ENCODE assay signal across 13 cellular contexts in the genomic region with DNA sequence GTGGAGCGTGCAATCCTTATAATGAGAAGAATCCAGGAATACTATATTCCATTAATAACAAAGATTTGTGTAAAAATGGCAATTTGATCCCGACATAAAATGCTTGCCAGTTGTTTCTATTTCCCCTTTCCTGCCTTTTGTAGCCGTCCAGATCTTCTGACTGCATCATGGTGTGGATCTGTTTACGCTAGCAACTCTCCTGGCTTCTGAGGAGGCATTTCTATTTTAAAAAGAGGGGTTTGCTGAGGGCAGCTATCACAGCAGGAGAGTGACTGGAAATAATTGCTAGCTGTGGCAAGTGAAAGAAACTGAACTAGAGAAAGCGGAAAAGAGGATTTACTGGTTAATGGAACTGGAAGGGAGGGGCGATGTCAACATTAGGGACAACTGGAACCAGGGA.
"Had no signal": no experiment of that assay in that cellular context is flagged by ENCODE, and none has a peak within 500 bp of the region (broad histone marks: within the 10 kb centered on the region; RNA-seq: fewer than 3 reads in every experiment).

No MANE protein-coding gene starts in this region.

- DNase-seq: cerebellar nuclear complex; dermis blood vessel endothelial cell; foreskin melanocyte; head of caudate nucleus; hippocampal formation; natural killer cell; right lobe of liver; spleen; stimulated activated CD4-positive, alpha-beta T cell treated with anti-CD3 and anti-CD28 coated beads, Interleukin-15, amount 100 ng/mL, for 24 hours; stimulated activated CD4-positive, alpha-beta T cell treated with anti-CD3 and anti-CD28 coated beads, Interleukin-2, amount 100 ng/mL, for 24 hours; stimulated activated CD4-positive, alpha-beta T cell treated with anti-CD3 and anti-CD28 coated beads, Interleukin-4, amount 100 ng/mL, for 4 hours; stimulated activated naive B cell treated with anti-CD40 and anti-IgM and Interleukin-4, amounts not matched to agents 10 μg/mL and 1 μg/mL and 100 μg/mL, for 72 hours; stimulated activated naive CD8-positive, alpha-beta T cell treated with anti-CD3 and anti-CD28 coated beads, Interleukin-15, amount 100 ng/mL, for 72 hours had no signal

- H3K27ac Mint-ChIP-seq: natural killer cell; stimulated activated naive B cell treated with anti-CD40 and anti-IgM and Interleukin-4, amounts not matched to agents 10 μg/mL and 1 μg/mL and 100 μg/mL, for 72 hours; stimulated activated naive CD8-positive, alpha-beta T cell treated with anti-CD3 and anti-CD28 coated beads, Interleukin-15, amount 100 ng/mL, for 72 hours had no signal

- H3K4me1 Mint-ChIP-seq: natural killer cell; stimulated activated naive B cell treated with anti-CD40 and anti-IgM and Interleukin-4, amounts not matched to agents 10 μg/mL and 1 μg/mL and 100 μg/mL, for 72 hours; stimulated activated naive CD8-positive, alpha-beta T cell treated with anti-CD3 and anti-CD28 coated beads, Interleukin-15, amount 100 ng/mL, for 72 hours had no signal

- H3K9me3 Mint-ChIP-seq: natural killer cell; stimulated activated naive CD8-positive, alpha-beta T cell treated with anti-CD3 and anti-CD28 coated beads, Interleukin-15, amount 100 ng/mL, for 72 hours had no signal

- H3K36me3 Mint-ChIP-seq: natural killer cell; stimulated activated naive B cell treated with anti-CD40 and anti-IgM and Interleukin-4, amounts not matched to agents 10 μg/mL and 1 μg/mL and 100 μg/mL, for 72 hours had no signal

- ATAC-seq: natural killer cell; right lobe of liver; stimulated activated naive B cell treated with anti-CD40 and anti-IgM and Interleukin-4, amounts not matched to agents 10 μg/mL and 1 μg/mL and 100 μg/mL, for 72 hours; stimulated activated naive CD8-positive, alpha-beta T cell treated with anti-CD3 and anti-CD28 coated beads, Interleukin-15, amount 100 ng/mL, for 72 hours had no signal

- H3K4me3 Mint-ChIP-seq: natural killer cell; stimulated activated naive B cell treated with anti-CD40 and anti-IgM and Interleukin-4, amounts not matched to agents 10 μg/mL and 1 μg/mL and 100 μg/mL, for 72 hours; stimulated activated naive CD8-positive, alpha-beta T cell treated with anti-CD3 and anti-CD28 coated beads, Interleukin-15, amount 100 ng/mL, for 72 hours had no signal
